ENCODE assay signal across 20 cellular contexts in the genomic region with DNA sequence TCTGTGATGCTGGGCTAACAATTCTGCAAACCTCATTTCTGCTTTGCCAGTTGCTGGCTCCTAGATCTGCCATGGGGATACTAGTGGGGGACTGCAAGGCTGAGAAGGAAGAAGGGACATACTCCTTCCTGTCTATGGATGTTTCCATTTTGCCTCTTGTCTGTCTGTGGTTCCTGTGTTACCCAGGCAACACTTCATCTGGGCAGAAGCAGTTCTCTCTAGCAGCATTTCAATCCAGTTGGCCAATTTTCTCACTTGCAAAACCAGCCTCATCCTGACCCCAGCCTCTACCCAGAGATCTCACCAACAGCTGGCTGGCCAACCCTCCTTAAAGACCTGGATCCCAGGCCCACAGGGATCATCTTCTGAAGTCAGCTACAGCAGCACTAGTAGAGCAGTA.
DNase-seq lines count a peak whose midpoint lies in the region; ATAC-seq and TF ChIP-seq lines count a peak whose summit lies in the region.
"Had no signal": no experiment of that assay in that cellular context is flagged by ENCODE, and none has a peak within 500 bp of the region (broad histone marks: within the 10 kb centered on the region; RNA-seq: fewer than 3 reads in every experiment).

No MANE protein-coding gene starts in this region.

- intact Hi-C loops in left cardiac atrium (cut with DNase I): no loop called here

- H3K36me3 ChIP-seq in BE2C: no peaks in the 10 kb centered on the region
- H3K36me3 ChIP-seq: BLaER1 had no signal

- no peaks in the 10 kb centered on the region for H3K4me1 ChIP-seq in BE2C

- H3K4me3 Mint-ChIP-seq in endothelial cell (ENCODE audit: unreplicated experiment) (no peak overlapping the region), mesothelial cell of epicardium (no peak overlapping the region)
- H3K4me3 Mint-ChIP-seq in activated CD4-positive, alpha-beta T cell treated with anti-CD3 and anti-CD28 coated beads, Interleukin-2, amount 10 ng/mL, durations not matched to agents 7 days and 5 days: no peak overlapping the region
- H3K4me3 Mint-ChIP-seq: B cell; CD14-positive monocyte; CD4-positive, alpha-beta memory T cell; CD4-positive, CD25-positive, alpha-beta regulatory T cell; CD8-positive, alpha-beta memory T cell had no signal

- TF ChIP-seq CTCF in endothelial cell (IDR thresholded peaks at IDR 0.05; ENCODE audit: unreplicated experiment) (no peak), mesothelial cell of epicardium (IDR thresholded peaks at IDR 0.05; ENCODE audit: unreplicated experiment) (no peak), BE2C (IDR thresholded peaks at IDR 0.05; ENCODE audit: low read depth, low read length) (no peak)

- H3K27ac Mint-ChIP-seq in endothelial cell (ENCODE audit: unreplicated experiment): peak overlapping the region; percentile 44
- peak overlapping the region; percentile 8 for H3K27ac Mint-ChIP-seq in mesothelial cell of epicardium
- H3K27ac Mint-ChIP-seq in activated CD4-positive, alpha-beta T cell treated with anti-CD3 and anti-CD28 coated beads, Interleukin-2, amount 10 ng/mL, durations not matched to agents 7 days and 5 days: no peak overlapping the region
- H3K27ac Mint-ChIP-seq: B cell; CD4-positive, alpha-beta memory T cell; CD4-positive, CD25-positive, alpha-beta regulatory T cell; CD8-positive, alpha-beta memory T cell had no signal

- H3K9me3 Mint-ChIP-seq in endothelial cell (ENCODE audit: unreplicated experiment): no peaks in the 10 kb centered on the region
- H3K9me3 Mint-ChIP-seq in mesothelial cell of epicardium: peaks cover 18% of the 10 kb centered on the region
- no peaks in the 10 kb centered on the region for H3K9me3 Mint-ChIP-seq in activated CD4-positive, alpha-beta T cell treated with anti-CD3 and anti-CD28 coated beads, Interleukin-2, amount 10 ng/mL, durations not matched to agents 7 days and 5 days

- POLR2A ChIA-PET in activated CD4-positive, alpha-beta T cell treated with anti-CD3 and anti-CD28 coated beads, Interleukin-2, amount 10 ng/mL, durations not matched to agents 7 days and 5 days (lab: Charles Lee): no interaction called here

- CTCF ChIA-PET in activated CD4-positive, alpha-beta T cell treated with anti-CD3 and anti-CD28 coated beads, Interleukin-2, amount 10 ng/mL, durations not matched to agents 7 days and 5 days (lab: Charles Lee): no interaction called here

- H3K4me3 ChIP-seq in BE2C (ENCODE audit: low read depth, low read length): no peak overlapping the region
- H3K4me3 ChIP-seq: A549, BLaER1 had no signal

- H3K36me3 Mint-ChIP-seq in endothelial cell (ENCODE audit: low read depth, unreplicated experiment) (peaks cover 12% of the 10 kb centered on the region), mesothelial cell of epicardium (peaks cover 12% of the 10 kb centered on the region)
- no peaks in the 10 kb centered on the region for H3K36me3 Mint-ChIP-seq in activated CD4-positive, alpha-beta T cell treated with anti-CD3 and anti-CD28 coated beads, Interleukin-2, amount 10 ng/mL, durations not matched to agents 7 days and 5 days (ENCODE audit: low read depth)
- H3K36me3 Mint-ChIP-seq: CD14-positive monocyte; CD4-positive, alpha-beta memory T cell; CD4-positive, CD25-positive, alpha-beta regulatory T cell; CD8-positive, alpha-beta memory T cell had no signal

- H3K27me3 Mint-ChIP-seq in endothelial cell (ENCODE audit: unreplicated experiment) (peaks cover 2% of the 10 kb centered on the region), mesothelial cell of epicardium (ENCODE audit: low read depth) (no peaks in the 10 kb centered on the region)
- H3K27me3 Mint-ChIP-seq in activated CD4-positive, alpha-beta T cell treated with anti-CD3 and anti-CD28 coated beads, Interleukin-2, amount 10 ng/mL, durations not matched to agents 7 days and 5 days: peaks cover 7% of the 10 kb centered on the region

- no peak for ATAC-seq in left cardiac atrium
- ATAC-seq: A549 had no signal

- DNase-seq in DMS53 (lab: John Stamatoyannopoulos, UW): peak; percentile 28
- DNase-seq in DMS53 treated with DMSO at 0.1 percent for 48 hours (lab: John Stamatoyannopoulos, UW; ENCODE audit: unreplicated experiment): no peak
- DNase-seq in LHCN-M2 (ENCODE audit: low read depth): peak; percentile 9
- no peak for DNase-seq in endothelial cell (ENCODE audit: low spot score)
- DNase-seq in mesothelial cell of epicardium (ENCODE audit: low spot score in 2 of 2, unreplicated experiment in 2 of 2): no peak
- DNase-seq in left cardiac atrium: no peak
- DNase-seq in activated CD4-positive, alpha-beta T cell treated with anti-CD3 and anti-CD28 coated beads, Interleukin-2, amount 10 ng/mL, durations not matched to agents 7 days and 5 days: no peak
- no peak for DNase-seq in BE2C
- DNase-seq: AML-193; C1 segment of cervical spinal cord; CD4-positive, alpha-beta memory T cell; CD4-positive, CD25-positive, alpha-beta regulatory T cell; CD8-positive, alpha-beta memory T cell; COR-L47; DMS79 treated with DMSO at 0.1 percent for 48 hours; GF-D8 had no signal

- no peaks in the 10 kb centered on the region for H3K27me3 ChIP-seq in BE2C
- H3K27me3 ChIP-seq: BLaER1 had no signal

- peaks cover 43% of the 10 kb centered on the region for H3K4me1 Mint-ChIP-seq in endothelial cell (ENCODE audit: unreplicated experiment)
- H3K4me1 Mint-ChIP-seq in mesothelial cell of epicardium: peaks cover 40% of the 10 kb centered on the region
- H3K4me1 Mint-ChIP-seq in activated CD4-positive, alpha-beta T cell treated with anti-CD3 and anti-CD28 coated beads, Interleukin-2, amount 10 ng/mL, durations not matched to agents 7 days and 5 days: no peaks in the 10 kb centered on the region
- H3K4me1 Mint-ChIP-seq: CD4-positive, alpha-beta memory T cell; CD4-positive, CD25-positive, alpha-beta regulatory T cell; CD8-positive, alpha-beta memory T cell had no signal

- peaks cover 5% of the 10 kb centered on the region; the same call in 1 of the 2 replicates for H3K9me3 ChIP-seq in BE2C
- H3K9me3 ChIP-seq: BLaER1 had no signal

Comparison
In these comparisons a context has a peak if more than half of its experiments do, and no peak if none do; other contexts are left out.
1. DNase-seq: peak in DMS53 (single experiment) and LHCN-M2 (single experiment); none in DMS53 treated with DMSO at 0.1 percent for 48 hours (single experiment), endothelial cell (single experiment), mesothelial cell of epicardium (0 of 2), left cardiac atrium (single experiment), activated CD4-positive, alpha-beta T cell treated with anti-CD3 and anti-CD28 coated beads, Interleukin-2, amount 10 ng/mL, durations not matched to agents 7 days and 5 days (single experiment) and BE2C (single experiment).